Comparison of ENCODE assay signal across 23 cellular contexts in genomic region chr7:94973844-94974243, GRCh38.
"Had no signal": no experiment of that assay in that cellular context is flagged by ENCODE, and none has a peak within 500 bp of the region (broad histone marks: within the 10 kb centered on the region; RNA-seq: fewer than 3 reads in every experiment).

No MANE protein-coding gene starts in this region.

- H3K4me1 ChIP-seq: suprapubic skin had no signal

- H3K36me3 Mint-ChIP-seq: activated CD8-positive, alpha-beta memory T cell treated with anti-CD3 and anti-CD28 coated beads, Interleukin-2, amount 10 ng/mL, durations not matched to agents 7 days and 5 days; activated naive CD4-positive, alpha-beta T cell treated with anti-CD3 and anti-CD28 coated beads, Interleukin-2, amount 50 U/mL, for 24 hours; naive thymus-derived CD4-positive, alpha-beta T cell; stimulated activated memory B cell treated with anti-CD40 and anti-IgM and Interleukin-4, amounts not matched to agents 10 μg/mL and 1 μg/mL and 100 μg/mL, for 72 hours had no signal

- H3K27ac ChIP-seq: brain microvascular endothelial cell, heart right ventricle, ovary, psoas muscle, right atrium auricular region, stomach, suprapubic skin had no signal

- H3K27ac Mint-ChIP-seq: activated CD4-positive, alpha-beta T cell treated with anti-CD3 and anti-CD28 coated beads, Interleukin-2, amount 10 ng/mL, durations not matched to agents 7 days and 5 days; activated CD8-positive, alpha-beta memory T cell treated with anti-CD3 and anti-CD28 coated beads, Interleukin-2, amount 10 ng/mL, durations not matched to agents 7 days and 5 days; activated CD8-positive, alpha-beta T cell treated with anti-CD3 and anti-CD28 coated beads for 36 hours; activated naive CD4-positive, alpha-beta T cell treated with anti-CD3 and anti-CD28 coated beads, Interleukin-2, amount 50 U/mL, for 24 hours; activated T-helper 1 cell treated with anti-CD3 and anti-CD28 coated beads, Interleukin-12 subunit alpha, Interleukin-12 subunit beta, Interleukin-2, Interleukin-4 antibody, amounts not matched to agents 30 ng/mL and 10 ng/mL and 1 ng/mL, durations not matched to agents 14 hours and 24 hours and 36 hours; dendritic cell treated with granulocyte-macrophage colony-stimulating factor and Interleukin-4, amounts not matched to agents 40 ng/mL and 50 ng/mL, for 4 days; naive thymus-derived CD4-positive, alpha-beta T cell; stimulated activated memory B cell treated with anti-CD40 and anti-IgM and Interleukin-4, amounts not matched to agents 10 μg/mL and 1 μg/mL and 100 μg/mL, for 72 hours had no signal

- H3K36me3 ChIP-seq: brain microvascular endothelial cell, heart right ventricle, ovary, right atrium auricular region, stomach, suprapubic skin, transverse colon had no signal

- DNase-seq: activated CD4-positive, alpha-beta T cell treated with anti-CD3 and anti-CD28 coated beads, Interleukin-2, amount 10 ng/mL, durations not matched to agents 7 days and 5 days; activated CD8-positive, alpha-beta memory T cell treated with anti-CD3 and anti-CD28 coated beads, Interleukin-2, amount 10 ng/mL, durations not matched to agents 7 days and 5 days; activated CD8-positive, alpha-beta T cell treated with anti-CD3 and anti-CD28 coated beads for 36 hours; activated gamma-delta T cell; activated T-cell treated with anti-CD3 and anti-CD28 coated beads for 4 hours; anterior cingulate cortex; caudate nucleus; effector CD4-positive, alpha-beta T cell; heart right ventricle; islet precursor cell; left colon; naive thymus-derived CD4-positive, alpha-beta T cell; ovary; psoas muscle; stomach; transverse colon had no signal

- H3K4me1 Mint-ChIP-seq: activated CD4-positive, alpha-beta T cell treated with anti-CD3 and anti-CD28 coated beads, Interleukin-2, amount 10 ng/mL, durations not matched to agents 7 days and 5 days; activated CD8-positive, alpha-beta memory T cell treated with anti-CD3 and anti-CD28 coated beads, Interleukin-2, amount 10 ng/mL, durations not matched to agents 7 days and 5 days; activated naive CD4-positive, alpha-beta T cell treated with anti-CD3 and anti-CD28 coated beads, Interleukin-2, amount 50 U/mL, for 24 hours; naive thymus-derived CD4-positive, alpha-beta T cell; stimulated activated memory B cell treated with anti-CD40 and anti-IgM and Interleukin-4, amounts not matched to agents 10 μg/mL and 1 μg/mL and 100 μg/mL, for 72 hours had no signal

- H3K9me3 Mint-ChIP-seq: activated CD4-positive, alpha-beta T cell treated with anti-CD3 and anti-CD28 coated beads, Interleukin-2, amount 10 ng/mL, durations not matched to agents 7 days and 5 days; activated CD8-positive, alpha-beta T cell treated with anti-CD3 and anti-CD28 coated beads for 36 hours; activated T-helper 1 cell treated with anti-CD3 and anti-CD28 coated beads, Interleukin-12 subunit alpha, Interleukin-12 subunit beta, Interleukin-2, Interleukin-4 antibody, amounts not matched to agents 30 ng/mL and 10 ng/mL and 1 ng/mL, durations not matched to agents 14 hours and 24 hours and 36 hours; stimulated activated memory B cell treated with anti-CD40 and anti-IgM and Interleukin-4, amounts not matched to agents 10 μg/mL and 1 μg/mL and 100 μg/mL, for 72 hours had no signal

- H3K9me3 ChIP-seq: heart right ventricle, ovary, psoas muscle, right atrium auricular region, stomach, suprapubic skin, transverse colon had no signal

- H3K4me3 ChIP-seq: heart right ventricle, ovary, psoas muscle, right atrium auricular region, stomach, suprapubic skin, transverse colon had no signal

- H3K27me3 Mint-ChIP-seq: activated CD4-positive, alpha-beta T cell treated with anti-CD3 and anti-CD28 coated beads, Interleukin-2, amount 10 ng/mL, durations not matched to agents 7 days and 5 days; activated CD8-positive, alpha-beta memory T cell treated with anti-CD3 and anti-CD28 coated beads, Interleukin-2, amount 10 ng/mL, durations not matched to agents 7 days and 5 days; activated CD8-positive, alpha-beta T cell treated with anti-CD3 and anti-CD28 coated beads for 36 hours; activated naive CD4-positive, alpha-beta T cell treated with anti-CD3 and anti-CD28 coated beads, Interleukin-2, amount 50 U/mL, for 24 hours; dendritic cell treated with granulocyte-macrophage colony-stimulating factor and Interleukin-4, amounts not matched to agents 40 ng/mL and 50 ng/mL, for 4 days; stimulated activated memory B cell treated with anti-CD40 and anti-IgM and Interleukin-4, amounts not matched to agents 10 μg/mL and 1 μg/mL and 100 μg/mL, for 72 hours had no signal

- H3K27me3 ChIP-seq: brain microvascular endothelial cell, heart right ventricle, ovary, right atrium auricular region, stomach, suprapubic skin, transverse colon had no signal

- H3K4me3 Mint-ChIP-seq: activated CD4-positive, alpha-beta T cell treated with anti-CD3 and anti-CD28 coated beads, Interleukin-2, amount 10 ng/mL, durations not matched to agents 7 days and 5 days; activated CD8-positive, alpha-beta memory T cell treated with anti-CD3 and anti-CD28 coated beads, Interleukin-2, amount 10 ng/mL, durations not matched to agents 7 days and 5 days; activated CD8-positive, alpha-beta T cell treated with anti-CD3 and anti-CD28 coated beads for 36 hours; activated naive CD4-positive, alpha-beta T cell treated with anti-CD3 and anti-CD28 coated beads, Interleukin-2, amount 50 U/mL, for 24 hours; activated T-helper 1 cell treated with anti-CD3 and anti-CD28 coated beads, Interleukin-12 subunit alpha, Interleukin-12 subunit beta, Interleukin-2, Interleukin-4 antibody, amounts not matched to agents 30 ng/mL and 10 ng/mL and 1 ng/mL, durations not matched to agents 14 hours and 24 hours and 36 hours; dendritic cell treated with granulocyte-macrophage colony-stimulating factor and Interleukin-4, amounts not matched to agents 40 ng/mL and 50 ng/mL, for 4 days; naive thymus-derived CD4-positive, alpha-beta T cell; stimulated activated memory B cell treated with anti-CD40 and anti-IgM and Interleukin-4, amounts not matched to agents 10 μg/mL and 1 μg/mL and 100 μg/mL, for 72 hours had no signal
